ENCODE assay signal across 13 cellular contexts in the genomic region with DNA sequence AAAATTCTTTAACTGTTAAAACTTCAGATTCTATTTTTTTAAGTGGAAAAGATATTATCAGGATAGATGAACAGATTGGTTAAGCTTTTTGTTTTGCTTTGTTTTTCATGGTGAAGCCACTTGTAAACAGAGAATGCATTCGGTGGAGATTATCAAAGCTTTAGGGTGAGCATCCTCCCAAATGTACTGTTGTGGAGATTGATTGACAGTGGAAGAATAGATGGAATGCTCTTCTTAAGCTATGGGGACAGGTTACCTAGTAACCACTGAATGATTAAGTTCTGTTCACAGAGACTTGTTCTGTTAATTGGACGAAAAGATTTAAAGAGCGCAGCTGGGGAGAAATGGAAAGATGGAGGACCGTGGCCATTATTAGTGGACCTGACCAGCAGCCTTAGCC. TPM values are rescaled to one million over a fixed set of nuclear protein-coding genes. Genes with fewer than 3 reads are reported as not detected.
DNase-seq lines count a peak whose midpoint lies in the region; ATAC-seq and TF ChIP-seq lines count a peak whose summit lies in the region.
"Had no signal": no experiment of that assay in that cellular context is flagged by ENCODE, and none has a peak within 500 bp of the region (broad histone marks: within the 10 kb centered on the region; RNA-seq: fewer than 3 reads in every experiment).

No MANE protein-coding gene starts in this region.

- H3K4me1 Mint-ChIP-seq in WTC11 (peaks cover 51% of the 10 kb centered on the region), neural crest cell (peaks cover 44% of the 10 kb centered on the region)

- no peak for DNase-seq in HEK293T (ENCODE audit: extremely low spot score)
- DNase-seq in WTC11 (ENCODE audit: low spot score) = no peak
- DNase-seq in neural crest cell (ENCODE audit: low read depth, low spot score) = no peak
- no peak for DNase-seq in ureter (ENCODE audit: low spot score)
- DNase-seq in SHP77 treated with DMSO at 0.1 percent for 48 hours (lab: John Stamatoyannopoulos, UW) = no peak
- DNase-seq in caudate nucleus (lab: John Stamatoyannopoulos, UW) = no peak
- DNase-seq: ACHN; Caco-2; CD4-positive, alpha-beta T cell; GM23248; H7 had no signal

- H3K27ac Mint-ChIP-seq in WTC11 (peak overlapping the region; percentile 50; the same call in 1 of the 2 replicates), neural crest cell (ENCODE audit: unreplicated experiment) (peak overlapping the region; percentile 7)
- H3K27ac Mint-ChIP-seq: CD4-positive, alpha-beta T cell had no signal

- H3K9me3 Mint-ChIP-seq in WTC11 = peaks cover 40% of the 10 kb centered on the region
- peaks cover 3% of the 10 kb centered on the region for H3K9me3 Mint-ChIP-seq in neural crest cell
- H3K9me3 Mint-ChIP-seq: CD4-positive, alpha-beta T cell had no signal

- H3K4me3 Mint-ChIP-seq in WTC11 (no peak overlapping the region), neural crest cell (peak overlapping the region; percentile 17)
- H3K4me3 Mint-ChIP-seq: CD4-positive, alpha-beta T cell had no signal

- ATAC-seq in WTC11 = no peak
- no peak for ATAC-seq in esophagus mucosa

- H3K36me3 Mint-ChIP-seq in WTC11 (peaks cover 27% of the 10 kb centered on the region), neural crest cell (ENCODE audit: low read depth) (no peaks in the 10 kb centered on the region)

- CTCF ChIA-PET in HEK293T (lab: Yijun Ruan, JAX) = no interaction called here
- CTCF ChIA-PET in WTC11 (lab: Charles Lee) = interaction anchor here (1.0 to 1.7 kb wide), 3 partner anchors 16 to 195 kb away, joined by 5 to 8 read pairs (median 5); no protein-coding TSS in a partner anchor

- H3K27me3 Mint-ChIP-seq in WTC11 (ENCODE audit: low read depth) (no peaks in the 10 kb centered on the region), neural crest cell (ENCODE audit: low read depth) (no peaks in the 10 kb centered on the region)

- no peak overlapping the region for H3K27ac ChIP-seq in caudate nucleus (ENCODE audit: low read depth, low read length)
- H3K27ac ChIP-seq: C4-2B, GM23248 had no signal

- POLR2A ChIA-PET in HEK293T (lab: Yijun Ruan, JAX) = interaction anchor here (1.0 kb wide), 1 partner anchor 21 kb away, joined by 3 read pairs; no protein-coding TSS in a partner anchor
- POLR2A ChIA-PET in WTC11 (lab: Charles Lee) = no interaction called here

- no peak for TF ChIP-seq CTCF in WTC11 (IDR thresholded peaks at IDR 0.05)
- no peak for TF ChIP-seq CTCF in neural crest cell (conservative IDR thresholded peaks at IDR 0.05)

TF ChIP-seq in HEK293T, 16 proteins besides CTCF, POLR2A, EP300 and RAD21:
- TF ChIP-seq PKNOX1 (IDR thresholded peaks at IDR 0.05) (0 out of 2 replicates have a peak, but pooled peaks have one; percentile 5), FOXA1 (IDR thresholded peaks at IDR 0.05) (no peak)

TF ChIP-seq in WTC11, 78 proteins besides CTCF, POLR2A, EP300 and RAD21:
- TF ChIP-seq FOXK1 (CRISPR knock-in tag; IDR thresholded peaks at IDR 0.05) (no peak), ZBTB21 (CRISPR knock-in tag; IDR thresholded peaks at IDR 0.05; ENCODE audit: borderline replicate concordance) (no peak), AR (CRISPR knock-in tag; IDR thresholded peaks at IDR 0.05) (no peak), ZNF138 (CRISPR knock-in tag; conservative IDR thresholded peaks at IDR 0.05) (no peak), NR3C1 (CRISPR knock-in tag; conservative IDR thresholded peaks at IDR 0.05; ENCODE audit: low read depth) (no peak), FOXP1 (CRISPR knock-in tag; IDR thresholded peaks at IDR 0.05; ENCODE audit: borderline replicate concordance) (no peak), ZBTB43 (CRISPR knock-in tag; IDR thresholded peaks at IDR 0.05) (no peak), MAX (CRISPR knock-in tag; IDR thresholded peaks at IDR 0.05) (no peak)

RNA-seq across cellular contexts. Expression of gene SPATA7, which starts 21.8 kb away (rescaled TPM):
- total RNA-seq in WTC11 (2021) = 8.0 to 11.2 TPM (median 8.8 TPM) in 3 replicates
- total RNA-seq in neural crest cell = 18.9 and 19.4 TPM in 2 replicates
- 15.9 TPM for total RNA-seq in ureter
- 3.1 TPM for total RNA-seq in esophagus mucosa

RNA-seq across cellular contexts. Expression of gene KCNK10, which starts 40.6 kb away (rescaled TPM):
- total RNA-seq in WTC11 (2021) = 0.53 to 0.96 TPM (median 0.87 TPM) in 3 replicates
- 8.5 and 11.5 TPM in 2 replicates for total RNA-seq in neural crest cell
- total RNA-seq in ureter = not detected
- total RNA-seq in esophagus mucosa = 3.9 TPM
- total RNA-seq: CD4-positive, alpha-beta T cell; GM23248 had no signal
